In genomic region chr7:151080091-151080521, GRCh38 we compare ENCODE assay signal across 8 cellular contexts. TPM values are rescaled to one million over a fixed set of nuclear protein-coding genes. Genes with fewer than 3 reads are reported as not detected.
DNase-seq lines count a peak whose midpoint lies in the region; ATAC-seq and TF ChIP-seq lines count a peak whose summit lies in the region.

No MANE protein-coding gene starts in this region.

- H4K91ac ChIP-seq in IMR-90 (ENCODE audit: insufficient read depth, low read depth, low read length): peak overlapping the region; percentile 92

- H3K36me3 ChIP-seq in IMR-90 (ENCODE audit: control insufficient read depth, insufficient read depth, low read length) (peaks cover 28% of the 10 kb centered on the region), iPS DF 6.9 (ENCODE audit: control insufficient read depth, insufficient read depth, low read length) (peaks cover 8% of the 10 kb centered on the region)

- in situ Hi-C loops in IMR-90 (cut with MboI; ENCODE audit: low sequenced_read_pairs): no loop called here

- no peak overlapping the region for H2BK15ac ChIP-seq in IMR-90 (ENCODE audit: low read depth, low read length)

- H2BK20ac ChIP-seq in IMR-90 (ENCODE audit: low read depth, low read length): no peak overlapping the region

- H3K23ac ChIP-seq in IMR-90 (ENCODE audit: low read depth, low read length): peak overlapping the region; percentile 58; the same call in 1 of the 2 replicates

- WGBS in IMR-90 (ENCODE audit: extremely low coverage in 2 of 2, insufficient read length in 1 of 2), 2 experiments: 0% methylated on average over 5 of the region's 30 CpGs; no CpG with 5 or more reads in 1 of the 2 experiments
- WGBS in iPS DF 6.9 (ENCODE audit: insufficient coverage, insufficient read length): no CpG with 5 or more reads among the region's 30 CpGs

- H3K27me3 ChIP-seq in IMR-90 (ENCODE audit: control insufficient read depth, insufficient read depth, low read length) (no peaks in the 10 kb centered on the region), iPS DF 6.9 (ENCODE audit: control insufficient read depth, insufficient read depth, low read length) (no peaks in the 10 kb centered on the region)

- peak overlapping the region; percentile 46; the same call in 1 of the 2 replicates for H2BK120ac ChIP-seq in IMR-90 (ENCODE audit: low read depth, low read length)

- H3K4me3 Mint-ChIP-seq in activated CD8-positive, alpha-beta memory T cell treated with anti-CD3 and anti-CD28 coated beads, Interleukin-2, amount 10 ng/mL, durations not matched to agents 7 days and 5 days: peak overlapping the region; percentile 93
- H3K4me3 Mint-ChIP-seq in activated naive CD8-positive, alpha-beta T cell treated with anti-CD3 and anti-CD28 coated beads, Interleukin-2, amount 50 U/mL, for 24 hours: peak overlapping the region; percentile 96

- TF ChIP-seq POLR2A in IMR-90 (IDR thresholded peaks at IDR 0.05; ENCODE audit: low read depth, low read length): no peak

- peak overlapping the region; percentile 91 for H2AFZ ChIP-seq in IMR-90 (replicated peaks; ENCODE audit: low read length, poor library complexity)

- peaks cover 22% of the 10 kb centered on the region for H3K4me1 ChIP-seq in IMR-90 (ENCODE audit: control insufficient read depth, insufficient read depth, low read length)
- H3K4me1 ChIP-seq in iPS DF 6.9 (ENCODE audit: control insufficient read depth, insufficient read depth, low read length): peaks cover 6% of the 10 kb centered on the region

- H2AK5ac ChIP-seq in IMR-90 (ENCODE audit: low read depth, low read length): peak overlapping the region; percentile 98

- no peak for TF ChIP-seq CTCF in IMR-90 (conservative IDR thresholded peaks at IDR 0.05; ENCODE audit: low read depth, low read length)

- peak overlapping the region; percentile 87 to 91 for H4K8ac ChIP-seq in IMR-90 (ENCODE audit: low read depth in 2 of 2, low read length in 2 of 2)

- CTCF ChIA-PET in activated CD8-positive, alpha-beta memory T cell treated with anti-CD3 and anti-CD28 coated beads, Interleukin-2, amount 10 ng/mL, durations not matched to agents 7 days and 5 days (lab: Charles Lee): interaction anchor here (0.7 to 1.3 kb wide), 12 partner anchors 9 to 164 kb away, joined by 3 to 6 read pairs (median 4); partner anchors contain the start of genes ABCB8 and SLC4A2
- CTCF ChIA-PET in IMR-90 (lab: Yijun Ruan, JAX): interaction anchor here (0.6 kb wide), 1 partner anchor 149 kb away, joined by 3 read pairs; no protein-coding TSS in a partner anchor

- peak; percentile 9 for ATAC-seq in activated CD8-positive, alpha-beta memory T cell treated with anti-CD3 and anti-CD28 coated beads, Interleukin-2, amount 10 ng/mL, durations not matched to agents 7 days and 5 days
- peak; percentile 7 for ATAC-seq in IMR-90 (ENCODE audit: low read depth)
- no peak for ATAC-seq in activated naive CD8-positive, alpha-beta T cell treated with anti-CD3 and anti-CD28 coated beads, Interleukin-2, amount 50 U/mL, for 24 hours

- peak overlapping the region; percentile 91 for H3K4me2 ChIP-seq in IMR-90 (ENCODE audit: low read depth, low read length)

- H4K20me1 ChIP-seq in IMR-90 (ENCODE audit: insufficient read depth, low read length): peaks cover 17% of the 10 kb centered on the region

- POLR2A ChIA-PET in IMR-90 (lab: Charles Lee; ENCODE audit: unreplicated experiment): interaction anchor here (1.0 kb wide), 1 partner anchor 12 kb away, joined by 7 read pairs; no protein-coding TSS in a partner anchor

- intact Hi-C loops in IMR-90 (cut with micrococcal nuclease): loop anchor here (2.0 kb wide), 1 partner anchor 21 kb away; the partner anchor contains the start of gene SLC4A2

- H3K56ac ChIP-seq in IMR-90 (ENCODE audit: extremely low read depth, insufficient read depth, low read length): peak overlapping the region; percentile 70

- peaks cover 41% of the 10 kb centered on the region for H3K4me1 Mint-ChIP-seq in activated CD8-positive, alpha-beta memory T cell treated with anti-CD3 and anti-CD28 coated beads, Interleukin-2, amount 10 ng/mL, durations not matched to agents 7 days and 5 days
- peaks cover 35% of the 10 kb centered on the region for H3K4me1 Mint-ChIP-seq in activated naive CD8-positive, alpha-beta T cell treated with anti-CD3 and anti-CD28 coated beads, Interleukin-2, amount 50 U/mL, for 24 hours

- peak overlapping the region; percentile 93 for H3K9ac ChIP-seq in IMR-90 (ENCODE audit: low read depth, low read length)

- H3K27ac ChIP-seq in IMR-90 (ENCODE audit: insufficient read depth, low read length) (peak overlapping the region; percentile 84), iPS DF 6.9 (ENCODE audit: low read length) (no peak overlapping the region), skin epidermis (peak overlapping the region; percentile 68 to 98 (median 96))

- peak overlapping the region; percentile 67 for H2BK5ac ChIP-seq in IMR-90 (ENCODE audit: low read depth, low read length, poor library complexity, severe bottlenecking)

- H2AK9ac ChIP-seq in IMR-90 (replicated peaks; ENCODE audit: low read depth, low read length, poor library complexity): peak overlapping the region; percentile 98

- H4K5ac ChIP-seq in IMR-90 (ENCODE audit: low read depth, low read length): peak overlapping the region; percentile 36

- H3K9me1 ChIP-seq in IMR-90 (ENCODE audit: insufficient read depth, low read length): peaks cover under 1% of the 10 kb centered on the region; the same call in 1 of the 2 replicates

- peak overlapping the region; percentile 42; the same call in 1 of the 2 replicates for H3K18ac ChIP-seq in IMR-90 (ENCODE audit: low read depth, low read length)

- H3K4me3 ChIP-seq in IMR-90 (ENCODE audit: insufficient read depth, low read depth, low read length): peak overlapping the region; percentile 95
- peak overlapping the region; percentile 71 for H3K4me3 ChIP-seq in iPS DF 6.9 (ENCODE audit: low read length)
- peak overlapping the region; percentile 75 to 98 (median 91) for H3K4me3 ChIP-seq in skin epidermis

- TF ChIP-seq RAD21 in IMR-90 (IDR thresholded peaks at IDR 0.05; ENCODE audit: low read length): no peak

- peak overlapping the region; percentile 95 for H3K4ac ChIP-seq in IMR-90 (ENCODE audit: low read depth, low read length)

- no peaks in the 10 kb centered on the region for H3K9me3 ChIP-seq in IMR-90 (ENCODE audit: control insufficient read depth, insufficient read depth, low read length)
- no peaks in the 10 kb centered on the region for H3K9me3 ChIP-seq in iPS DF 6.9 (ENCODE audit: control insufficient read depth, insufficient read depth, low read length)

- BruUV-seq in IMR-90 (replicated peaks; lab: Mats Ljungman, UMichigan): TSS peak; percentile 40

- peak overlapping the region; percentile 82 for H3K27ac Mint-ChIP-seq in activated CD8-positive, alpha-beta memory T cell treated with anti-CD3 and anti-CD28 coated beads, Interleukin-2, amount 10 ng/mL, durations not matched to agents 7 days and 5 days
- peak overlapping the region; percentile 87 for H3K27ac Mint-ChIP-seq in activated naive CD8-positive, alpha-beta T cell treated with anti-CD3 and anti-CD28 coated beads, Interleukin-2, amount 50 U/mL, for 24 hours

- H3K36me3 Mint-ChIP-seq in activated CD8-positive, alpha-beta memory T cell treated with anti-CD3 and anti-CD28 coated beads, Interleukin-2, amount 10 ng/mL, durations not matched to agents 7 days and 5 days: peaks cover 9% of the 10 kb centered on the region
- H3K36me3 Mint-ChIP-seq in activated naive CD8-positive, alpha-beta T cell treated with anti-CD3 and anti-CD28 coated beads, Interleukin-2, amount 50 U/mL, for 24 hours (ENCODE audit: low read depth): peaks cover 6% of the 10 kb centered on the region

- DNase-seq in activated CD8-positive, alpha-beta memory T cell treated with anti-CD3 and anti-CD28 coated beads, Interleukin-2, amount 10 ng/mL, durations not matched to agents 7 days and 5 days: peak; percentile 54
- DNase-seq in activated CD8-positive, alpha-beta memory T cell treated with anti-CD3 and anti-CD28 coated beads, Interleukin-2, amount 50 U/mL, for 4 hours: no peak
- DNase-seq in IMR-90 (no peak), iPS DF 6.9 (ENCODE audit: low read depth, low spot score) (no peak), D341Med (ENCODE audit: low spot score) (no peak)
- peak; percentile 25 for DNase-seq in activated naive CD8-positive, alpha-beta T cell treated with anti-CD3 and anti-CD28 coated beads, Interleukin-2, amount 50 U/mL, for 24 hours
- no peak for DNase-seq in effector CD4-positive, alpha-beta T cell

- H3K14ac ChIP-seq in IMR-90 (replicated peaks; ENCODE audit: low read depth, low read length): peak overlapping the region; percentile 95

- dilution Hi-C loops in IMR-90 (cut with HindIII; ENCODE audit: low sequenced_read_pairs, unreplicated experiment): no loop called here

- H3K79me1 ChIP-seq in IMR-90 (ENCODE audit: low read depth in 1 of 2, low read length in 2 of 2): peaks cover 19 to 64% of the 10 kb centered on the region in 2 experiments; a peak in 3 of 4 replicates

- H3K9me3 Mint-ChIP-seq in activated CD8-positive, alpha-beta memory T cell treated with anti-CD3 and anti-CD28 coated beads, Interleukin-2, amount 10 ng/mL, durations not matched to agents 7 days and 5 days (ENCODE audit: low read depth): no peaks in the 10 kb centered on the region
- H3K9me3 Mint-ChIP-seq in activated naive CD8-positive, alpha-beta T cell treated with anti-CD3 and anti-CD28 coated beads, Interleukin-2, amount 50 U/mL, for 24 hours: no peaks in the 10 kb centered on the region

- H3K27me3 Mint-ChIP-seq in activated CD8-positive, alpha-beta memory T cell treated with anti-CD3 and anti-CD28 coated beads, Interleukin-2, amount 10 ng/mL, durations not matched to agents 7 days and 5 days: peaks cover 5% of the 10 kb centered on the region
- H3K27me3 Mint-ChIP-seq in activated naive CD8-positive, alpha-beta T cell treated with anti-CD3 and anti-CD28 coated beads, Interleukin-2, amount 50 U/mL, for 24 hours: peaks cover 5% of the 10 kb centered on the region

RNA-seq across cellular contexts. Expression of gene FASTK, which starts 0.5 kb away (rescaled TPM):
- 10 to 100 TPM; 77.7 to 79.5 TPM for total RNA-seq in activated CD8-positive, alpha-beta memory T cell treated with anti-CD3 and anti-CD28 coated beads, Interleukin-2, amount 10 ng/mL, durations not matched to agents 7 days and 5 days
- total RNA-seq in IMR-90 (2012; rRNA removed): 41.9 and 53.8 TPM in 2 replicates
- 115 and 127 TPM in 2 replicates for polyA plus RNA-seq in IMR-90 (2012; rRNA removed)
- polyA plus RNA-seq in IMR-90 (2012; cell fraction: cytosol; rRNA removed): 99.0 and 130 TPM in 2 replicates
- 430 and 1,164 TPM in 2 replicates for polyA plus RNA-seq in IMR-90 (2012; cell fraction: nucleus; rRNA removed; ENCODE audit: low replicate concordance)

RNA-seq across cellular contexts. Expression of gene TMUB1, which starts 3.2 kb away (rescaled TPM):
- 10 to 100 TPM; 83.1 to 85.7 TPM for total RNA-seq in activated CD8-positive, alpha-beta memory T cell treated with anti-CD3 and anti-CD28 coated beads, Interleukin-2, amount 10 ng/mL, durations not matched to agents 7 days and 5 days
- total RNA-seq in IMR-90 (2012; rRNA removed): 6.8 and 7.8 TPM in 2 replicates
- polyA plus RNA-seq in IMR-90 (2012; rRNA removed): 29.8 and 38.3 TPM in 2 replicates
- 24.3 and 48.1 TPM in 2 replicates for polyA plus RNA-seq in IMR-90 (2012; cell fraction: cytosol; rRNA removed)
- 34.7 and 60.3 TPM in 2 replicates for polyA plus RNA-seq in IMR-90 (2012; cell fraction: nucleus; rRNA removed; ENCODE audit: low replicate concordance)

RNA-seq across cellular contexts. Expression of gene AGAP3, which starts 6.2 kb away (rescaled TPM):
- total RNA-seq in activated CD8-positive, alpha-beta memory T cell treated with anti-CD3 and anti-CD28 coated beads, Interleukin-2, amount 10 ng/mL, durations not matched to agents 7 days and 5 days: 10 to 100 TPM; 30.0 to 36.2 TPM
- total RNA-seq in IMR-90 (2012; rRNA removed): 33.3 and 35.3 TPM in 2 replicates
- polyA plus RNA-seq in IMR-90 (2012; rRNA removed): 93.9 and 99.5 TPM in 2 replicates
- polyA plus RNA-seq in IMR-90 (2012; cell fraction: cytosol; rRNA removed): 87.0 and 97.5 TPM in 2 replicates
- polyA plus RNA-seq in IMR-90 (2012; cell fraction: nucleus; rRNA removed; ENCODE audit: low replicate concordance): 301 and 531 TPM in 2 replicates

RNA-seq across cellular contexts. Expression of gene SLC4A2, which starts 20.7 kb away (rescaled TPM):
- 100 to 1,000 TPM; 114 to 121 TPM for total RNA-seq in activated CD8-positive, alpha-beta memory T cell treated with anti-CD3 and anti-CD28 coated beads, Interleukin-2, amount 10 ng/mL, durations not matched to agents 7 days and 5 days
- total RNA-seq in IMR-90 (2012; rRNA removed): 25.3 and 29.6 TPM in 2 replicates
- polyA plus RNA-seq in IMR-90 (2012; rRNA removed): 91.0 and 112 TPM in 2 replicates
- polyA plus RNA-seq in IMR-90 (2012; cell fraction: cytosol; rRNA removed): 70.2 and 89.3 TPM in 2 replicates
- 205 and 510 TPM in 2 replicates for polyA plus RNA-seq in IMR-90 (2012; cell fraction: nucleus; rRNA removed; ENCODE audit: low replicate concordance)

RNA-seq across cellular contexts. Expression of gene CDK5, which starts 22.4 kb away (rescaled TPM):
- 10 to 100 TPM; 18.1 to 24.4 TPM for total RNA-seq in activated CD8-positive, alpha-beta memory T cell treated with anti-CD3 and anti-CD28 coated beads, Interleukin-2, amount 10 ng/mL, durations not matched to agents 7 days and 5 days
- 22.4 and 24.7 TPM in 2 replicates for total RNA-seq in IMR-90 (2012; rRNA removed)
- polyA plus RNA-seq in IMR-90 (2012; rRNA removed): 34.8 and 45.6 TPM in 2 replicates
- 29.1 and 41.6 TPM in 2 replicates for polyA plus RNA-seq in IMR-90 (2012; cell fraction: cytosol; rRNA removed)
- polyA plus RNA-seq in IMR-90 (2012; cell fraction: nucleus; rRNA removed; ENCODE audit: low replicate concordance): 16.0 and 19.1 TPM in 2 replicates

Comparison
In these comparisons a context has a peak if more than half of its experiments do, and no peak if none do; other contexts are left out.
1. DNase-seq: peak in activated CD8-positive, alpha-beta memory T cell treated with anti-CD3 and anti-CD28 coated beads, Interleukin-2, amount 10 ng/mL, durations not matched to agents 7 days and 5 days (single experiment) and activated naive CD8-positive, alpha-beta T cell treated with anti-CD3 and anti-CD28 coated beads, Interleukin-2, amount 50 U/mL, for 24 hours (single experiment); none in activated CD8-positive, alpha-beta memory T cell treated with anti-CD3 and anti-CD28 coated beads, Interleukin-2, amount 50 U/mL, for 4 hours (single experiment), IMR-90 (single experiment), iPS DF 6.9 (single experiment), effector CD4-positive, alpha-beta T cell (single experiment) and D341Med (single experiment).
2. Peak in every context shown above with its lines, with median percentiles within 50 percentile points of each other: H3K4me3 ChIP-seq.